9 cellular contexts compared by ENCODE assay signal in the genomic region with DNA sequence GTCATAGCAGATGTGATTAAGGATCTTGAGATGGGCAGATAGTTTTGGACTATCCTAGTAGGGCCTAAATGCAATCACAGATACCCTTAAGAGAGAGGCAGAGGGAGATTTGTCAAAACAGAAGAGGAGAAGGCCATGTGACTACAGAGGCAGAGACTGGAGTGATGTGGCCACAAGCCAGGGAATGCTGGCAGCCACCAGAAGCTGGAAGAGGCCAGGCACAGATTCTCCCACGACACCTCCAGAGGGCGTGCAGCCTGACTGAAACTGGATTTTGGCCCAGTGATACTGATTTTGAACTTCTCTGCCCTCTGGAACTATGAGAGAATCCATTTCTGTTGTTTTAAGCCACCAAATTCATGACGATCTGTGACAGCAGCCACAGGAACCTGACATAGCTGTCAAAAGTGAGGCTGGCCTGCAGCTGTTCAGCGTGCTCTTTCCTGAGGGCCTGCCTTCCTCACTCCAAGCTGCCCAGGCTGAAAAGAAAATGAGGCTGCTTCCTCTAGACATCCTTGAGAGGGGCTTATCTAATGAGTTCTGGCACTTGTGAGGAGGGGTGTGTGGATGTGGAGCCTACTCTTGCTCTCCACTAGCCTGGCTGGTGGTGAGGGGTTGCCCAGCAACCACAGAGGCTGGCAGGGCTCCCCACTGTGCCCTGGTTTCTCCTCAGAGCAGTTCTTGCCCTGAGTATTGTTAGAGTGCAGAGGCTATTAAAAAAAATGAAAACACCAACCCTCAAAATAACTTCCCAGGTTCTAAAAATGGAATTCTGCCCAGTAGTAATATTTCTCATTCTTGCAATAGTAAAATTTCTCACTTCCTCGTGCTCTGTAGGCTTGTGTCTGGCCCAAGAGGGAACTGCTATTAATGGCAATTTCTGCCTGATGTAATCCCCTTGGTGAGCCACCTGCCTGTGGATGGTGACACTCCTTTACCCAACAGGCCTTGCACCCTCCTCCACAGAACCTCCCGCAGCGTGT. TPM values are rescaled to one million over a fixed set of nuclear protein-coding genes. Genes with fewer than 3 reads are reported as not detected.
DNase-seq lines count a peak whose midpoint lies in the region; ATAC-seq and TF ChIP-seq lines count a peak whose summit lies in the region.
"Had no signal": no experiment of that assay in that cellular context is flagged by ENCODE, and none has a peak within 500 bp of the region (broad histone marks: within the 10 kb centered on the region; RNA-seq: fewer than 3 reads in every experiment).

No MANE protein-coding gene starts in this region.

- CTCF ChIA-PET in PC-3 (lab: Charles Lee): no interaction called here

- POLR2A ChIA-PET in PC-3 (lab: Charles Lee; ENCODE audit: unreplicated experiment): no interaction called here

- H3K27ac Mint-ChIP-seq in naive B cell: peak overlapping the region in 3 of 6 donors; percentile 29 to 57 (median 29)
- H3K27ac Mint-ChIP-seq in activated T-cell treated with anti-CD3 and anti-CD28 coated beads, Interleukin-2, amount 50 U/mL, for 24 hours: no peak overlapping the region

- H3K4me1 ChIP-seq in PC-3 (ENCODE audit: insufficient read depth, low read length): peaks cover 4% of the 10 kb centered on the region

- H3K4me2 ChIP-seq in PC-3 (ENCODE audit: low read length): no peak overlapping the region

- no peaks in the 10 kb centered on the region for H3K36me3 ChIP-seq in PC-3 (ENCODE audit: low read depth, low read length)

- intact Hi-C loops in PC-3 (cut with micrococcal nuclease): no loop called here

- no peak overlapping the region for H3K4me3 ChIP-seq in PC-3 (ENCODE audit: low read length)

- BruUV-seq in PC-3 (replicated peaks; lab: Mats Ljungman, UMichigan): no TSS peak

- no peak overlapping the region for H3K9ac ChIP-seq in PC-3 (ENCODE audit: low read length)

- peak overlapping the region in 6 of 8 donors; percentile 2 to 81 (median 67) for H3K4me3 Mint-ChIP-seq in naive B cell
- no peak overlapping the region for H3K4me3 Mint-ChIP-seq in activated T-cell treated with anti-CD3 and anti-CD28 coated beads, Interleukin-2, amount 50 U/mL, for 24 hours

- peaks cover 43 to 54% (median 43%) of the 10 kb centered on the region in 3 donors for H3K4me1 Mint-ChIP-seq in naive B cell
- H3K4me1 Mint-ChIP-seq in activated T-cell treated with anti-CD3 and anti-CD28 coated beads, Interleukin-2, amount 50 U/mL, for 24 hours (ENCODE audit: low read depth): peaks cover 9% of the 10 kb centered on the region

- no peaks in the 10 kb centered on the region for H3K9me2 ChIP-seq in PC-3 (replicated peaks; ENCODE audit: low read length)

- peak; percentile 22; the same call in 1 of the 2 replicates for TF ChIP-seq CTCF in PC-3 (conservative IDR thresholded peaks at IDR 0.05; ENCODE audit: low read depth, low read length)

- no peaks in the 10 kb centered on the region for H3K36me3 Mint-ChIP-seq in naive B cell
- H3K36me3 Mint-ChIP-seq in activated T-cell treated with anti-CD3 and anti-CD28 coated beads, Interleukin-2, amount 50 U/mL, for 24 hours (ENCODE audit: low read depth): no peaks in the 10 kb centered on the region

- ATAC-seq in GM19372 (IDR thresholded peaks at IDR 0.05; ENCODE audit: low read depth, unreplicated experiment): peak; percentile 89
- ATAC-seq in HG03175 (IDR thresholded peaks at IDR 0.05; ENCODE audit: unreplicated experiment): peak; percentile 88
- ATAC-seq in PC-3: no peak
- peak; percentile 86 to 91 for ATAC-seq in naive B cell (ENCODE audit: low read depth in 2 of 2)

- H3K79me2 ChIP-seq in PC-3 (ENCODE audit: low read length): no peaks in the 10 kb centered on the region

- no peaks in the 10 kb centered on the region for H3K27me3 ChIP-seq in PC-3 (ENCODE audit: low read length)

- no peaks in the 10 kb centered on the region for H3K9me3 ChIP-seq in PC-3 (ENCODE audit: low read length)

- H4K20me1 ChIP-seq in PC-3 (ENCODE audit: low read length): no peaks in the 10 kb centered on the region

- no peak overlapping the region for H2AFZ ChIP-seq in PC-3 (ENCODE audit: low read length)

- H3F3A ChIP-seq in PC-3 (ENCODE audit: low read length, unreplicated experiment): no peaks in the 10 kb centered on the region

- H3K27ac ChIP-seq in PC-3 (ENCODE audit: low read length): no peak overlapping the region

- DNase-seq in COR-L47 (lab: John Stamatoyannopoulos, UW) (peak; percentile 86), PC-3 (no peak), naive B cell (peak; percentile 40), kidney tubule cell (ENCODE audit: low spot score) (no peak), GOT3 (lab: John Stamatoyannopoulos, UW) (no peak)
- no peak for DNase-seq in activated T-cell treated with anti-CD3 and anti-CD28 coated beads, Interleukin-2, amount 50 U/mL, for 24 hours

- no peaks in the 10 kb centered on the region for H3K27me3 Mint-ChIP-seq in naive B cell
- H3K27me3 Mint-ChIP-seq in activated T-cell treated with anti-CD3 and anti-CD28 coated beads, Interleukin-2, amount 50 U/mL, for 24 hours: no peaks in the 10 kb centered on the region

- peaks cover 0 to 5% (median 1%) of the 10 kb centered on the region in 7 donors for H3K9me3 Mint-ChIP-seq in naive B cell
- H3K9me3 Mint-ChIP-seq in activated T-cell treated with anti-CD3 and anti-CD28 coated beads, Interleukin-2, amount 50 U/mL, for 24 hours: peaks cover 2% of the 10 kb centered on the region

RNA-seq across cellular contexts. Expression of a gene that starts 52.4 kb away (rescaled TPM):
- total RNA-seq in PC-3 (2014; rRNA removed): not detected in 2 replicates
- not detected for polyA plus RNA-seq in naive B cell (ENCODE audit: low read depth in 6 of 6)
- total RNA-seq: mononuclear cell had no signal

Comparison
In these comparisons a context has a peak if more than half of its experiments do, and no peak if none do; other contexts are left out.
1. DNase-seq: peak in COR-L47 (single experiment) and naive B cell (single experiment); none in PC-3 (single experiment), kidney tubule cell (single experiment), GOT3 (single experiment) and activated T-cell treated with anti-CD3 and anti-CD28 coated beads, Interleukin-2, amount 50 U/mL, for 24 hours (single experiment).